8 cellular contexts compared by ENCODE assay signal in the genomic region with DNA sequence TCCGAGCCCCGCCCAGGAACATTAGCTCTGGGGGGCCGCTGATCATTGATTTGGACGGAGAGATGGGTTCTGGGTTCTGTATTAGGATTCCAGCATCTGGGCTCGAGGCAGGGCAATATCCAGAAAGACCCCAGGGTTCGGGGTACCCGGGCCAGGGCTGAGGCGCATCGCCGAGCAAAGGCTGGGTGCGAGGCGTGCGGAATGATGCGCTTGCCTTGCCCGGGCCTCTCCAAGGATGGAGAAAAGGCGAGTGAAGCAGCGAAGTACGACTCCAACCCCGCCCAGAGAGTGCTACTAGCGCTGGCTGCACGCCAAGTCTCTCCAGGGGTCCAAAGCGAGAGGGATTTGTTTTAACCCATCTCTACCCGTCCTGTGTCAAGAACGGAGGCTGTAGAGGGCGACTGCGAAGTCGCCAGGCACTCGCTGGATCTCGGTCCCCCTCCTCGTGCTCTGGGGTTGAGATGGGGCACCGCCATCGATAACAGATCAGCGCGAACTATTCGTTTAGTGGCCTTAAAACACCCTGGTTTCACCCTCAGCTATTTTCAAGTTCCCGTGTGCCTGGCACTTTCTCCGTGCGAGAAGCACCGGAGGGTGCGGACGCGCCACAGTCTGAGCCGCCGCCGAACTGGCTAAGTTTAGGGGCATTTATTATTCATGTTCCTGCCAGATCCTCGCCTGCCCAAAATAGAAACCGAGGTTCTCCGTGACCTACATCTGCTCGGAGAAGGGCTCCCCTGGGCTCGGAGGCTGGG. TPM values are rescaled to one million over a fixed set of nuclear protein-coding genes. Genes with fewer than 3 reads are reported as not detected.
DNase-seq lines count a peak whose midpoint lies in the region; ATAC-seq, FAIRE-seq and TF ChIP-seq lines count a peak whose summit lies in the region.

No MANE protein-coding gene starts in this region.

- peak; percentile 12 for DNase-seq in stimulated activated CD4-positive, alpha-beta T cell treated with anti-CD3 and anti-CD28 coated beads, Interleukin-15, amount 100 ng/mL, for 24 hours
- DNase-seq in stimulated activated CD4-positive, alpha-beta T cell treated with anti-CD3 and anti-CD28 coated beads, Interleukin-2, amount 100 ng/mL, for 48 hours: no peak
- peak; percentile 49 for DNase-seq in WERI-Rb-1
- DNase-seq in keratinocyte (ENCODE audit: low read depth, low spot score): no peak
- DNase-seq in vagina (ENCODE audit: extremely low spot score in 2 of 2): no peak
- no peak for DNase-seq in hepatic stellate cell (ENCODE audit: low spot score)

- H3K4me2 ChIP-seq in keratinocyte (ENCODE audit: control insufficient read depth, extremely low read depth, insufficient read depth, low read depth, low read length): peak overlapping the region; percentile 16

- dilution Hi-C loops in keratinocyte (cut with MboI; ENCODE audit: extremely low pct_ligation_motif_present, low sequenced_read_pairs): no loop called here

- H3K9me1 ChIP-seq in keratinocyte (ENCODE audit: control insufficient read depth, extremely low read depth, insufficient read depth, low read length): no peaks in the 10 kb centered on the region

- peak overlapping the region; percentile 58 for H3K4me3 ChIP-seq in WERI-Rb-1 (ENCODE audit: low read depth, low read length)
- H3K4me3 ChIP-seq in keratinocyte (ENCODE audit: control insufficient read depth in 2 of 3, extremely low read depth in 1 of 3, insufficient read depth in 2 of 3, low read depth in 1 of 3, low read length in 3 of 3): no peak overlapping the region
- peak overlapping the region; percentile 9 to 29 for H3K4me3 ChIP-seq in vagina

- no peak for TF ChIP-seq CTCF in WERI-Rb-1 (IDR thresholded peaks at IDR 0.05; ENCODE audit: low read depth, low read length)
- TF ChIP-seq CTCF in keratinocyte (optimal IDR thresholded peaks at IDR 0.05 in 1 of 3, IDR thresholded peaks at IDR 0.05 in 1 of 3, conservative IDR thresholded peaks at IDR 0.05 in 1 of 3; ENCODE audit: extremely low read depth in 1 of 3, insufficient read depth in 2 of 3, low read length in 3 of 3): no peak
- TF ChIP-seq CTCF in vagina (IDR thresholded peaks at IDR 0.05): no peak

- no peaks in the 10 kb centered on the region for H3K9me3 ChIP-seq in WERI-Rb-1 (ENCODE audit: severe bottlenecking)
- no peaks in the 10 kb centered on the region for H3K9me3 ChIP-seq in keratinocyte (ENCODE audit: control insufficient read depth, low read depth, low read length)
- H3K9me3 ChIP-seq in vagina: no peaks in the 10 kb centered on the region

- H4K20me1 ChIP-seq in keratinocyte (ENCODE audit: control insufficient read depth, extremely low read depth, insufficient read depth, low read length): no peaks in the 10 kb centered on the region

- peaks cover 67% of the 10 kb centered on the region for H3K27me3 ChIP-seq in WERI-Rb-1 (ENCODE audit: insufficient read depth, low read depth, severe bottlenecking)
- H3K27me3 ChIP-seq in keratinocyte (ENCODE audit: control insufficient read depth, extremely low read depth, insufficient read depth, low read length): peaks cover 87% of the 10 kb centered on the region
- H3K27me3 ChIP-seq in vagina: peaks cover 28% of the 10 kb centered on the region

- intact Hi-C loops in vagina (cut with DNase I): no loop called here

- H3K9ac ChIP-seq in keratinocyte (ENCODE audit: control insufficient read depth, extremely low read depth, insufficient read depth, low read length): no peak overlapping the region

- H3K27ac ChIP-seq in WERI-Rb-1 (no peak overlapping the region), keratinocyte (ENCODE audit: control insufficient read depth, insufficient read depth, low read length) (no peak overlapping the region), vagina (no peak overlapping the region)

- no peak for TF ChIP-seq POLR2A in vagina (IDR thresholded peaks at IDR 0.05)

- no peak for ATAC-seq in HG03469 (IDR thresholded peaks at IDR 0.05; ENCODE audit: unreplicated experiment)
- no peak for ATAC-seq in HG02973 (IDR thresholded peaks at IDR 0.05; ENCODE audit: unreplicated experiment)

- FAIRE-seq in keratinocyte (lab: Jason Lieb, UNC): no peak

- no peak overlapping the region for H2AFZ ChIP-seq in keratinocyte (ENCODE audit: control insufficient read depth, low read length)

- H3K36me3 ChIP-seq in WERI-Rb-1 (no peaks in the 10 kb centered on the region), keratinocyte (ENCODE audit: control insufficient read depth in 2 of 2, extremely low read depth in 1 of 2, insufficient read depth in 2 of 2, low read length in 2 of 2) (no peaks in the 10 kb centered on the region), vagina (no peaks in the 10 kb centered on the region)

- H3K4me1 ChIP-seq in keratinocyte (ENCODE audit: control insufficient read depth, extremely low read depth, insufficient read depth, low read length) (no peaks in the 10 kb centered on the region), vagina (peaks cover 47% of the 10 kb centered on the region)

- H3K79me2 ChIP-seq in keratinocyte (ENCODE audit: control insufficient read depth, insufficient read depth, low read length): no peaks in the 10 kb centered on the region

RNA-seq across cellular contexts. Expression of a gene that starts 1.9 kb away (rescaled TPM):
- not detected in 3 replicates for polyA plus RNA-seq in keratinocyte
- polyA plus RNA-seq in keratinocyte (2011; ENCODE audit: low read depth): not detected
- not detected in 2 replicates for polyA plus RNA-seq in keratinocyte (2011; cell fraction: cytosol; rRNA removed)
- not detected in 2 replicates for polyA plus RNA-seq in keratinocyte (2011; cell fraction: nucleus; rRNA removed)
- polyA plus RNA-seq in keratinocyte (2012; ENCODE audit: low replicate concordance): not detected in 2 replicates
- not detected in 3 replicates for polyA minus RNA-seq in keratinocyte
- not detected for polyA minus RNA-seq in keratinocyte (2011; cell fraction: cytosol; rRNA and poly(A)+ RNA removed)
- polyA minus RNA-seq in keratinocyte (2011; cell fraction: nucleus; rRNA and poly(A)+ RNA removed): not detected in 2 replicates
- total RNA-seq in vagina: 2.2 TPM

Comparison
In these comparisons a context has a peak if more than half of its experiments do, and no peak if none do; other contexts are left out.
1. DNase-seq: peak in stimulated activated CD4-positive, alpha-beta T cell treated with anti-CD3 and anti-CD28 coated beads, Interleukin-15, amount 100 ng/mL, for 24 hours (single experiment) and WERI-Rb-1 (single experiment); none in stimulated activated CD4-positive, alpha-beta T cell treated with anti-CD3 and anti-CD28 coated beads, Interleukin-2, amount 100 ng/mL, for 48 hours (0 of 2), keratinocyte (single experiment), vagina (0 of 2) and hepatic stellate cell (single experiment).
2. H3K4me3 ChIP-seq: peak in WERI-Rb-1 (single experiment) and vagina (2 of 2); none in keratinocyte (0 of 3).